10 cellular contexts compared by ENCODE assay signal in the genomic region with DNA sequence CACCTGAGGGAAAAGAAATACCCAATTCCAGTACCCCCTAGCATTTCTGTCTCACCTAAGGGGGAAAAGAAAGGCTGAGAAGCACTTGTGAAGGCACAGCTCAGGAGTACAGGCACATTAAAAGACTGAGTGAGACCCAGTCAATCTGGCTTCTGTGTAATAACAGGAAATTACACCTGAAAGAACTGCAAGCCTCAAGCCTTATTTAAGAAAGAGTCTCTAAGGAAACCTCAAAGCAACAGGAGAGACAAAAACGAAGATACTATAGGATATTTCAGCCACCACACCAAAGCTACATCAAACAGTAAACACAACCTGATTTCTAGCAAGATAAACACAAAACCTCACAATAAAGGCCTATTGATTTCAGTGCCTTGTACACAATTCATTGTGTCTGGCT.
"Had no signal": no experiment of that assay in that cellular context is flagged by ENCODE, and none has a peak within 500 bp of the region (broad histone marks: within the 10 kb centered on the region; RNA-seq: fewer than 3 reads in every experiment).

No MANE protein-coding gene starts in this region.

- H3K36me3 ChIP-seq: adrenal gland, gastroesophageal sphincter, left ventricle myocardium inferior had no signal

- ATAC-seq: gastroesophageal sphincter had no signal

- H3K27me3 Mint-ChIP-seq: memory B cell had no signal

- H3K4me3 ChIP-seq: adrenal gland, gastroesophageal sphincter, left ventricle myocardium inferior, testis had no signal

- H3K27ac ChIP-seq: adrenal gland, gastroesophageal sphincter, left ventricle myocardium inferior, testis had no signal

- H3K9me3 Mint-ChIP-seq: activated B cell treated with CpG ODN at 0.5 μM for 24 hours; memory B cell; stimulated activated naive CD8-positive, alpha-beta T cell treated with anti-CD3 and anti-CD28 coated beads, Interleukin-15, Interleukin-2, amounts not matched to agents 100 ng/mL and 50 ng/mL, for 24 hours had no signal

- H3K9me3 ChIP-seq: adrenal gland, testis had no signal

- DNase-seq: activated B cell treated with CpG ODN at 0.5 μM for 24 hours; activated gamma-delta T cell; adrenal gland; kidney; left ventricle myocardium inferior; stimulated activated CD4-positive, alpha-beta T cell treated with anti-CD3 and anti-CD28 coated beads, Interleukin-2, amount 100 ng/mL, for 48 hours; testis had no signal

- H3K27me3 ChIP-seq: adrenal gland, gastroesophageal sphincter, testis had no signal

- H3K27ac Mint-ChIP-seq: activated B cell treated with CpG ODN at 0.5 μM for 24 hours; memory B cell; stimulated activated naive CD8-positive, alpha-beta T cell treated with anti-CD3 and anti-CD28 coated beads, Interleukin-15, Interleukin-2, amounts not matched to agents 100 ng/mL and 50 ng/mL, for 24 hours had no signal

- H3K4me3 Mint-ChIP-seq: activated B cell treated with CpG ODN at 0.5 μM for 24 hours; memory B cell; stimulated activated naive CD8-positive, alpha-beta T cell treated with anti-CD3 and anti-CD28 coated beads, Interleukin-15, Interleukin-2, amounts not matched to agents 100 ng/mL and 50 ng/mL, for 24 hours had no signal

- H3K4me1 ChIP-seq: adrenal gland, gastroesophageal sphincter, left ventricle myocardium inferior, testis had no signal

- H3K4me1 Mint-ChIP-seq: activated B cell treated with CpG ODN at 0.5 μM for 24 hours had no signal
